8 cellular contexts compared by ENCODE assay signal in genomic region chr17:48054238-48055185, GRCh38. TPM values are rescaled to one million over a fixed set of nuclear protein-coding genes. Genes with fewer than 3 reads are reported as not detected.
DNase-seq lines count a peak whose midpoint lies in the region; ATAC-seq lines count a peak whose summit lies in the region.

No MANE protein-coding gene starts in this region.

- H3K27ac ChIP-seq in BLaER1 treated with 17β-estradiol and CSF1 and Interleukin-3, amounts not matched to agents 10 nM and 100 nM, result peak overlapping the region in 8 of 11 experiments; percentile 38 to 96 (median 70); a peak in 12 of 22 replicates

- peaks cover 67% of the 10 kb centered on the region for H3K4me1 Mint-ChIP-seq in activated naive CD8-positive, alpha-beta T cell treated with anti-CD3 and anti-CD28 coated beads, Interleukin-2, amount 50 U/mL, for 24 hours

- no peaks in the 10 kb centered on the region for H3K27me3 ChIP-seq in BLaER1 treated with 17β-estradiol and CSF1 and Interleukin-3, amounts not matched to agents 10 nM and 100 nM

- H3K36me3 ChIP-seq in BLaER1 treated with 17β-estradiol and CSF1 and Interleukin-3, amounts not matched to agents 10 nM and 100 nM, result peaks cover 80 to 94% (median 90%) of the 10 kb centered on the region in 11 experiments

- peak overlapping the region in 10 of 11 experiments; percentile 51 to 96 (median 76); a peak in 18 of 22 replicates for H3K4me2 ChIP-seq in BLaER1 treated with 17β-estradiol and CSF1 and Interleukin-3, amounts not matched to agents 10 nM and 100 nM

- no peaks in the 10 kb centered on the region for H3K9me3 ChIP-seq in BLaER1 treated with 17β-estradiol and CSF1 and Interleukin-3, amounts not matched to agents 10 nM and 100 nM (replicated peaks in 1 of 11)

- no peak for ATAC-seq in activated naive CD8-positive, alpha-beta T cell treated with anti-CD3 and anti-CD28 coated beads, Interleukin-2, amount 50 U/mL, for 24 hours
- ATAC-seq in left ventricle myocardium superior, result peak; percentile 54
- no peak for ATAC-seq in HG02840 (IDR thresholded peaks at IDR 0.05; ENCODE audit: low FRiP score, unreplicated experiment)

- peak overlapping the region; percentile 74 for H3K4me3 Mint-ChIP-seq in activated naive CD8-positive, alpha-beta T cell treated with anti-CD3 and anti-CD28 coated beads, Interleukin-2, amount 50 U/mL, for 24 hours

- H3K9ac ChIP-seq in BLaER1 treated with 17β-estradiol and CSF1 and Interleukin-3, amounts not matched to agents 10 nM and 100 nM, result peak overlapping the region in 8 of 11 experiments; percentile 23 to 96 (median 90); a peak in 9 of 22 replicates

- DNase-seq in NCI-H128 (lab: John Stamatoyannopoulos, UW; ENCODE audit: unreplicated experiment), result peak; percentile 73
- DNase-seq in activated naive CD8-positive, alpha-beta T cell treated with anti-CD3 and anti-CD28 coated beads, Interleukin-2, amount 50 U/mL, for 24 hours, result no peak
- DNase-seq in left ventricle myocardium superior, result peak; percentile 85
- peak; percentile 53 to 98 (median 86) for DNase-seq in posterior cingulate gyrus
- DNase-seq in T1000 (lab: John Stamatoyannopoulos, UW), result no peak
- no peak for DNase-seq in activated gamma-delta T cell (lab: John Stamatoyannopoulos, UW)

- H3K4me1 ChIP-seq in BLaER1 treated with 17β-estradiol and CSF1 and Interleukin-3, amounts not matched to agents 10 nM and 100 nM, result peaks cover 61 to 98% (median 68%) of the 10 kb centered on the region in 10 experiments

- peak overlapping the region; percentile 100 for H3K27ac Mint-ChIP-seq in activated naive CD8-positive, alpha-beta T cell treated with anti-CD3 and anti-CD28 coated beads, Interleukin-2, amount 50 U/mL, for 24 hours

- no peaks in the 10 kb centered on the region for H3K9me3 Mint-ChIP-seq in activated naive CD8-positive, alpha-beta T cell treated with anti-CD3 and anti-CD28 coated beads, Interleukin-2, amount 50 U/mL, for 24 hours

- peaks cover 71% of the 10 kb centered on the region for H3K36me3 Mint-ChIP-seq in activated naive CD8-positive, alpha-beta T cell treated with anti-CD3 and anti-CD28 coated beads, Interleukin-2, amount 50 U/mL, for 24 hours (ENCODE audit: low read depth)

- peaks cover 81 to 100% (median 95%) of the 10 kb centered on the region in 11 experiments for H4K20me1 ChIP-seq in BLaER1 treated with 17β-estradiol and CSF1 and Interleukin-3, amounts not matched to agents 10 nM and 100 nM

- peak overlapping the region in 3 of 10 experiments; percentile 13 to 81 (median 23); a peak in 4 of 20 replicates for H3K4me3 ChIP-seq in BLaER1 treated with 17β-estradiol and CSF1 and Interleukin-3, amounts not matched to agents 10 nM and 100 nM

- intact Hi-C loops in left ventricle myocardium superior (cut with micrococcal nuclease) (no loop called here), posterior cingulate gyrus (cut with DNase I) (no loop called here)

- H3K27me3 Mint-ChIP-seq in activated naive CD8-positive, alpha-beta T cell treated with anti-CD3 and anti-CD28 coated beads, Interleukin-2, amount 50 U/mL, for 24 hours, result no peaks in the 10 kb centered on the region

RNA-seq across cellular contexts. Expression of gene NFE2L1, which starts 6.4 kb away (rescaled TPM):
- 886 TPM for total RNA-seq in left ventricle myocardium superior

RNA-seq across cellular contexts. Expression of gene COPZ2, which starts 16.9 kb away (rescaled TPM):
- total RNA-seq in left ventricle myocardium superior, result 58.2 TPM

RNA-seq across cellular contexts. Expression of gene CBX1, which starts 46.8 kb away (rescaled TPM):
- 37.9 TPM for total RNA-seq in left ventricle myocardium superior

RNA-seq across cellular contexts. Expression of gene SNX11, which starts 53.1 kb away (rescaled TPM):
- total RNA-seq in left ventricle myocardium superior, result 11.1 TPM

Comparison
In these comparisons a context has a peak if more than half of its experiments do, and no peak if none do; other contexts are left out.
1. DNase-seq: peak in NCI-H128 (single experiment), left ventricle myocardium superior (single experiment) and posterior cingulate gyrus (10 of 10); none in activated naive CD8-positive, alpha-beta T cell treated with anti-CD3 and anti-CD28 coated beads, Interleukin-2, amount 50 U/mL, for 24 hours (single experiment), T1000 (single experiment) and activated gamma-delta T cell (single experiment).